ENCODE assay signal across 1 cellular context in genomic region chr1:26017606-26018005, GRCh38.
TF ChIP-seq lines count a peak whose summit lies in the region.

No MANE protein-coding gene starts in this region.

TF ChIP-seq in HepG2, 621 proteins besides CTCF, POLR2A, EP300 and RAD21:
- TF ChIP-seq ZNF652 (CRISPR knock-in tag; IDR thresholded peaks at IDR 0.05; ENCODE audit: borderline replicate concordance, low read depth) (no peak), SATB2 (CRISPR knock-in tag; IDR thresholded peaks at IDR 0.05) (no peak), TAF15 (IDR thresholded peaks at IDR 0.05; ENCODE audit: low read depth, low read length, poor library complexity, severe bottlenecking) (no peak), ZNF143 (CRISPR knock-in tag; IDR thresholded peaks at IDR 0.05) (no peak), ZNF263 (CRISPR knock-in tag; IDR thresholded peaks at IDR 0.05) (no peak), ZMYM4 (CRISPR knock-in tag; IDR thresholded peaks at IDR 0.05) (no peak)
- TF ChIP-seq, protein P1, sequence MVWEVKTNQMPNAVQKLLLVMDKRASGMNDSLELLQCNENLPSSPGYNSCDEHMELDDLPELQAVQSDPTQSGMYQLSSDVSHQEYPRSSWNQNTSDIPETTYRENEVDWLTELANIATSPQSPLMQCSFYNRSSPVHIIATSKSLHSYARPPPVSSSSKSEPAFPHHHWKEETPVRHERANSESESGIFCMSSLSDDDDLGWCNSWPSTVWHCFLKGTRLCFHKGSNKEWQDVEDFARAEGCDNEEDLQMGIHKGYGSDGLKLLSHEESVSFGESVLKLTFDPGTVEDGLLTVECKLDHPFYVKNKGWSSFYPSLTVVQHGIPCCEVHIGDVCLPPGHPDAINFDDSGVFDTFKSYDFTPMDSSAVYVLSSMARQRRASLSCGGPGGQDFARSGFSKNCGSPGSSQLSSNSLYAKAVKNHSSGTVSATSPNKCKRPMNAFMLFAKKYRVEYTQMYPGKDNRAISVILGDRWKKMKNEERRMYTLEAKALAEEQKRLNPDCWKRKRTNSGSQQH (CRISPR knock-in tag; IDR thresholded peaks at IDR 0.05; ENCODE audit: low read depth): no peak
TF ChIP-seq in HepG2: peak in this region for 0.
